In the genomic region with DNA sequence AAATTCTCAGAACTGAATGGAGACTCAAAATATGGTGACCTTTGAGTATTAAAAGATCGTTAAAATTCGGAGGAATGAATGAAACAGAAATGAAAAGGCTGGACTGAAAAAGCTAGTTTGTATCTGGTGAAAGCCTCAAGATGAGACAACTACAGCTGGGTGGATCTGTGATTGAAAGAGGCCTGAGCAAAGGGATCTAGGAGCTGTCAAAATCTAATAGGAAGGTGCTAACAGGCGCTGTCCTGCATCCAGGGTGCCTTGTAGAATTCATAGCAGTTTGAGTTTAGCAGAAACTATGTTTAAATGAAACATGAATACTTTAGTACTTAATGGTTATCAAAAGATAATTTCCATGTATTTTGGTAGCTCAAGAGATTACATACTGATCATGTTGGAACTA, we compare ENCODE assay signal across 8 cellular contexts. TPM values are rescaled to one million over a fixed set of nuclear protein-coding genes. Genes with fewer than 3 reads are reported as not detected.
A peak's percentile ranks its signal among the peaks of the same experiment; 100 is the strongest.
DNase-seq lines count a peak whose midpoint lies in the region; ATAC-seq, FAIRE-seq and TF ChIP-seq lines count a peak whose summit lies in the region.

No MANE protein-coding gene starts in this region.

- H3K9me3 Mint-ChIP-seq in activated CD4-positive, alpha-beta T cell treated with anti-CD3 and anti-CD28 coated beads, Interleukin-2, amount 10 ng/mL, durations not matched to agents 24 days and 14 days, result no peaks in the 10 kb centered on the region
- H3K9me3 Mint-ChIP-seq in activated naive CD8-positive, alpha-beta T cell treated with anti-CD3 and anti-CD28 coated beads for 36 hours, result no peaks in the 10 kb centered on the region

- DNase-seq in activated CD4-positive, alpha-beta T cell treated with anti-CD3 and anti-CD28 coated beads, Interleukin-2, amount 10 ng/mL, durations not matched to agents 24 days and 14 days, result no peak
- DNase-seq in activated CD4-positive, alpha-beta T cell treated with anti-CD3 and anti-CD28 coated beads for 4 hours, result no peak
- DNase-seq in activated naive CD8-positive, alpha-beta T cell treated with anti-CD3 and anti-CD28 coated beads for 36 hours, result no peak
- DNase-seq in kidney (no peak), testis (no peak), RPMI8226 (no peak), NCI-H2171 treated with DMSO at 0.1 percent for 48 hours (lab: John Stamatoyannopoulos, UW) (no peak)

- peaks cover 2% of the 10 kb centered on the region for H3K27me3 Mint-ChIP-seq in activated CD4-positive, alpha-beta T cell treated with anti-CD3 and anti-CD28 coated beads, Interleukin-2, amount 10 ng/mL, durations not matched to agents 24 days and 14 days
- peaks cover 3% of the 10 kb centered on the region for H3K27me3 Mint-ChIP-seq in activated naive CD8-positive, alpha-beta T cell treated with anti-CD3 and anti-CD28 coated beads for 36 hours

- WGBS in testis, 2 donors, result 17% methylated on average over 3 of the region's 3 CpGs

- H3K36me3 ChIP-seq in kidney (ENCODE audit: control insufficient read depth in 1 of 2, insufficient read depth in 2 of 2, low read length in 2 of 2) (no peaks in the 10 kb centered on the region), testis (ENCODE audit: low read depth, missing control alignments) (no peaks in the 10 kb centered on the region)

- H3K4me3 ChIP-seq in kidney (ENCODE audit: low read length in 2 of 2) (peak overlapping the region; percentile 53 to 63), testis (peak overlapping the region; percentile 81 to 100)

- no peak for FAIRE-seq in kidney (lab: Jason Lieb, UNC)

- H3K27ac ChIP-seq in kidney (ENCODE audit: low read depth in 2 of 2, low read length in 2 of 2) (peak overlapping the region; percentile 89 to 92), testis (peak overlapping the region; percentile 89 to 99)

- H3K9me3 ChIP-seq in kidney (ENCODE audit: control insufficient read depth in 1 of 2, low read length in 2 of 2), result no peaks in the 10 kb centered on the region
- no peaks in the 10 kb centered on the region for H3K9me3 ChIP-seq in testis

- intact Hi-C loops in activated CD4-positive, alpha-beta T cell treated with anti-CD3 and anti-CD28 coated beads, Interleukin-2, amount 10 ng/mL, durations not matched to agents 24 days and 14 days (cut with micrococcal nuclease), result loop anchor here (2.0 to 5.0 kb wide), 2 partner anchors 36 to 136 kb away; partner anchors contain the start of gene WDR25
- intact Hi-C loops in kidney (cut with DNase I) (no loop called here), testis (cut with DNase I; ENCODE audit: low total_unique reads) (no loop called here)

- H3K27ac Mint-ChIP-seq in activated CD4-positive, alpha-beta T cell treated with anti-CD3 and anti-CD28 coated beads, Interleukin-2, amount 10 ng/mL, durations not matched to agents 24 days and 14 days, result peak overlapping the region; percentile 89
- H3K27ac Mint-ChIP-seq in activated naive CD8-positive, alpha-beta T cell treated with anti-CD3 and anti-CD28 coated beads for 36 hours, result peak overlapping the region; percentile 88

- no peaks in the 10 kb centered on the region for H3K27me3 ChIP-seq in testis

- peak overlapping the region; percentile 96 for H3K4me3 Mint-ChIP-seq in activated CD4-positive, alpha-beta T cell treated with anti-CD3 and anti-CD28 coated beads, Interleukin-2, amount 10 ng/mL, durations not matched to agents 24 days and 14 days
- peak overlapping the region; percentile 84 for H3K4me3 Mint-ChIP-seq in activated naive CD8-positive, alpha-beta T cell treated with anti-CD3 and anti-CD28 coated beads for 36 hours

- ATAC-seq in HG02798 (IDR thresholded peaks at IDR 0.05; ENCODE audit: poor library complexity, unreplicated experiment), result no peak

- peaks cover 42% of the 10 kb centered on the region for H3K36me3 Mint-ChIP-seq in activated CD4-positive, alpha-beta T cell treated with anti-CD3 and anti-CD28 coated beads, Interleukin-2, amount 10 ng/mL, durations not matched to agents 24 days and 14 days (ENCODE audit: low read depth)
- H3K36me3 Mint-ChIP-seq in activated naive CD8-positive, alpha-beta T cell treated with anti-CD3 and anti-CD28 coated beads for 36 hours, result peaks cover 48% of the 10 kb centered on the region

- H3K4me1 Mint-ChIP-seq in activated CD4-positive, alpha-beta T cell treated with anti-CD3 and anti-CD28 coated beads, Interleukin-2, amount 10 ng/mL, durations not matched to agents 24 days and 14 days, result peaks cover 45% of the 10 kb centered on the region
- peaks cover 49% of the 10 kb centered on the region for H3K4me1 Mint-ChIP-seq in activated naive CD8-positive, alpha-beta T cell treated with anti-CD3 and anti-CD28 coated beads for 36 hours

- H3K4me1 ChIP-seq in kidney (ENCODE audit: control insufficient read depth in 1 of 2, insufficient read depth in 1 of 2, low read depth in 1 of 2, low read length in 2 of 2) (peaks cover 17 to 24% of the 10 kb centered on the region in 2 donors), testis (peaks cover 30% of the 10 kb centered on the region)

- TF ChIP-seq CTCF in kidney (IDR thresholded peaks at IDR 0.05; ENCODE audit: borderline replicate concordance, extremely low read depth, insufficient read depth) (no peak), testis (IDR thresholded peaks at IDR 0.05) (no peak)

- H3K9ac ChIP-seq in kidney (ENCODE audit: low read length in 2 of 2), result peak overlapping the region; percentile 68 to 80

- TF ChIP-seq POLR2A in testis (IDR thresholded peaks at IDR 0.05), result no peak

RNA-seq across cellular contexts. Expression of gene YY1, which starts 2.3 kb away (rescaled TPM):
- 102 and 105 TPM in 2 replicates for total RNA-seq in activated CD4-positive, alpha-beta T cell treated with anti-CD3 and anti-CD28 coated beads, Interleukin-2, amount 10 ng/mL, durations not matched to agents 24 days and 14 days
- 100 to 1,000 TPM; 109 to 119 TPM for total RNA-seq in activated naive CD8-positive, alpha-beta T cell treated with anti-CD3 and anti-CD28 coated beads for 36 hours
- total RNA-seq in kidney, result 60.4 TPM
- polyA plus RNA-seq in kidney (ENCODE audit: insufficient read depth, low read depth, low replicate concordance), result 34.2 TPM
- 10 to 100 TPM; 58.1 to 68.2 TPM for total RNA-seq in testis
- 74.2 TPM for polyA plus RNA-seq in testis (ENCODE audit: insufficient read depth, low read depth, low replicate concordance)
